ENCODE assay signal across 20 cellular contexts in the genomic region with DNA sequence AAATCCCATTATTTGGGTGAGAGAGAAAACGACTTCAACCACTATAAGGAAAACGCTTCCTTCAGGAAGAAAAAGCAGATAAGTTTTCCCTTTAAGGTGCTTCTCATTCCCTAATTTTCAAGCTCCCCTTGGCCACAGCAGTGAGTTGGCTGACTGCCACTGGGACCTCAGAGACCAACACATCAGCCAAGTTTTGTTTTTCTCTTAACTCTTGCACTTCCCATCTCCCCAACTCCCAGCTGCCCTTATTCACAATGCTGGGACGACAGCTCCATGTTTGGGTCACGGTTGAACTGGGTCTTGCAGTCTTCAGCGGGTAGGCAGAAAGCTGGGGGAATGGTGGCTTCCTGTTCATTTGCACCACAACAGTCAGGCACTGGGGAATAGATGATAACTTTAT. TPM values are rescaled to one million over a fixed set of nuclear protein-coding genes. Genes with fewer than 3 reads are reported as not detected.
DNase-seq lines count a peak whose midpoint lies in the region; ATAC-seq and TF ChIP-seq lines count a peak whose summit lies in the region.
"Had no signal": no experiment of that assay in that cellular context is flagged by ENCODE, and none has a peak within 500 bp of the region (broad histone marks: within the 10 kb centered on the region; RNA-seq: fewer than 3 reads in every experiment).

No MANE protein-coding gene starts in this region.

- H3K36me3 ChIP-seq in SK-N-MC (ENCODE audit: insufficient read depth, low read length) (no peaks in the 10 kb centered on the region), heart left ventricle (peaks cover 0 to 5% (median 0%) of the 10 kb centered on the region in 9 donors)
- H3K36me3 ChIP-seq: transverse colon had no signal

- H3K27me3 ChIP-seq in heart left ventricle: no peaks in the 10 kb centered on the region
- H3K27me3 ChIP-seq: transverse colon had no signal

- CTCF ChIA-PET in MCF 10A (lab: Yijun Ruan, JAX): interaction anchor here (0.6 to 1.0 kb wide), 4 partner anchors 15 to 794 kb away, joined by 3 to 4 read pairs (median 3); no protein-coding TSS in a partner anchor

- H3K27ac ChIP-seq in SK-N-MC (peak overlapping the region; percentile 18; the same call in 1 of the 2 replicates), heart left ventricle (no peak overlapping the region)
- H3K27ac ChIP-seq: parathyroid adenoma, transverse colon had no signal

- H3K27ac Mint-ChIP-seq in HFFc6: peak overlapping the region; percentile 92
- H3K27ac Mint-ChIP-seq in MCF 10A (ENCODE audit: low read depth, unreplicated experiment): no peak overlapping the region
- H3K27ac Mint-ChIP-seq: CD4-positive, alpha-beta T cell; effector memory CD8-positive, alpha-beta T cell; naive thymus-derived CD4-positive, alpha-beta T cell had no signal

- POLR2A ChIA-PET in MCF 10A (lab: Yijun Ruan, JAX): interaction anchor here (0.7 kb wide), 1 partner anchor 12 kb away, joined by 3 read pairs; no protein-coding TSS in a partner anchor

- DNase-seq in HFFc6: no peak
- no peak for DNase-seq in SK-N-MC (ENCODE audit: low read depth, low spot score)
- peak; percentile 50 to 64 (median 58) for DNase-seq in heart left ventricle
- peak; percentile 43 for DNase-seq in myocyte (ENCODE audit: low read depth)
- no peak for DNase-seq in MCF 10A (ENCODE audit: unreplicated experiment)
- DNase-seq: activated naive CD4-positive, alpha-beta T cell treated with anti-CD3 and anti-CD28 coated beads, Interleukin-2, amount 50 U/mL, for 16 hours; CD4-positive, alpha-beta T cell; effector memory CD8-positive, alpha-beta T cell; KBM-7; MV-4-11; NCI-H2029; NCI-H510A treated with DMSO at 0.1 percent for 48 hours; stimulated activated CD4-positive, alpha-beta T cell treated with anti-CD3 and anti-CD28 coated beads, Interleukin-1b, Interleukin-23, amount 100 ng/mL, for 48 hours; stimulated activated naive CD4-positive, alpha-beta T cell treated with Interleukin-2 at 50 U/mL for 16 hours; transverse colon had no signal

- BruUV-seq in MCF 10A (replicated peaks; lab: Mats Ljungman, UMichigan): no TSS peak

- no peak overlapping the region for H3K9ac ChIP-seq in SK-N-MC (ENCODE audit: insufficient read length)
- H3K9ac ChIP-seq: parathyroid adenoma had no signal

- H3K36me3 Mint-ChIP-seq in HFFc6 (ENCODE audit: low read depth) (peaks cover 62% of the 10 kb centered on the region), MCF 10A (ENCODE audit: insufficient read depth, unreplicated experiment) (no peaks in the 10 kb centered on the region)
- H3K36me3 Mint-ChIP-seq: naive thymus-derived CD4-positive, alpha-beta T cell had no signal

- no peaks in the 10 kb centered on the region for H3K27me3 Mint-ChIP-seq in HFFc6 (ENCODE audit: insufficient read depth)
- H3K27me3 Mint-ChIP-seq in MCF 10A (ENCODE audit: insufficient read depth, unreplicated experiment): no peaks in the 10 kb centered on the region

- H3K9me3 Mint-ChIP-seq in HFFc6 (peaks cover 3% of the 10 kb centered on the region), MCF 10A (ENCODE audit: unreplicated experiment) (peaks cover 1% of the 10 kb centered on the region)
- H3K9me3 Mint-ChIP-seq: CD4-positive, alpha-beta T cell; effector memory CD8-positive, alpha-beta T cell; naive thymus-derived CD4-positive, alpha-beta T cell had no signal

- H3K4me3 Mint-ChIP-seq in HFFc6 (no peak overlapping the region), MCF 10A (ENCODE audit: unreplicated experiment) (no peak overlapping the region)
- H3K4me3 Mint-ChIP-seq: CD4-positive, alpha-beta T cell; effector memory CD8-positive, alpha-beta T cell; naive thymus-derived CD4-positive, alpha-beta T cell had no signal

- intact Hi-C loops in heart left ventricle (cut with DNase I) (no loop called here), MCF 10A (cut with micrococcal nuclease) (no loop called here)

- H3K4me1 Mint-ChIP-seq in HFFc6 (ENCODE audit: low read depth) (peaks cover 93% of the 10 kb centered on the region), MCF 10A (ENCODE audit: insufficient read depth, unreplicated experiment) (peaks cover 23% of the 10 kb centered on the region)
- H3K4me1 Mint-ChIP-seq: naive thymus-derived CD4-positive, alpha-beta T cell had no signal

- H3K4me3 ChIP-seq in SK-N-MC: peak overlapping the region; percentile 16; the same call in 1 of the 2 replicates
- no peak overlapping the region for H3K4me3 ChIP-seq in heart left ventricle
- H3K4me3 ChIP-seq: transverse colon had no signal

- ATAC-seq in heart left ventricle: peak in 2 of 4 donors; percentile 9 to 26
- no peak for ATAC-seq in GM21786 (IDR thresholded peaks at IDR 0.05; ENCODE audit: unreplicated experiment)
- ATAC-seq in GM21367 (IDR thresholded peaks at IDR 0.05; ENCODE audit: unreplicated experiment): no peak
- ATAC-seq: effector memory CD8-positive, alpha-beta T cell; naive thymus-derived CD4-positive, alpha-beta T cell had no signal

- TF ChIP-seq CTCF in HFFc6 (IDR thresholded peaks at IDR 0.05) (no peak), heart left ventricle (IDR thresholded peaks at IDR 0.05) (no peak), MCF 10A (IDR thresholded peaks at IDR 0.05; ENCODE audit: unreplicated experiment) (no peak)

- WGBS in heart left ventricle, 4 donors: 29 to 48% (median 41%) methylated on average over 5 of the region's 5 CpGs

- H3K4me1 ChIP-seq in heart left ventricle: peaks cover 0 to 42% (median 9%) of the 10 kb centered on the region in 12 donors
- H3K4me1 ChIP-seq: parathyroid adenoma, transverse colon had no signal

- H3K9me3 ChIP-seq in SK-N-MC (ENCODE audit: low read depth, low read length) (no peaks in the 10 kb centered on the region), heart left ventricle (no peaks in the 10 kb centered on the region)
- H3K9me3 ChIP-seq: transverse colon had no signal

- no peak for TF ChIP-seq POLR2A in heart left ventricle (IDR thresholded peaks at IDR 0.05)

RNA-seq across cellular contexts. Expression of a gene that starts 18.9 kb away (rescaled TPM):
- total RNA-seq in HFFc6 (2021; fragmentation: NEBNext Ultra II Directional; extraction: Animal tissue kit (Norgen Biotek cat#: 25700)): 10 to 100 TPM; 53.3 to 72.0 (median 57.9) TPM
- total RNA-seq in heart left ventricle (10 to 100 TPM in 4 of 9 donors, 1 to 10 TPM in 5; 2.1 to 17.3 (median 5.0) TPM), myocyte (1.9 and 3.7 TPM in 2 replicates), MCF 10A (2022) (not detected in 2 replicates)
- polyA plus RNA-seq in heart left ventricle: 1 to 10 TPM; 3.7 to 4.0 TPM
- 2.3 TPM for polyA plus RNA-seq in myocyte (2012)
- total RNA-seq: activated CD8-positive, alpha-beta memory T cell treated with anti-CD3 and anti-CD28 coated beads for 36 hours; naive thymus-derived CD4-positive, alpha-beta T cell had no signal
- polyA plus RNA-seq: naive thymus-derived CD4-positive, alpha-beta T cell had no signal

Comparison
In these comparisons a context has a peak if more than half of its experiments do, and no peak if none do; other contexts are left out.
1. DNase-seq: peak in heart left ventricle (5 of 5) and myocyte (single experiment); none in HFFc6 (single experiment), SK-N-MC (single experiment) and MCF 10A (single experiment).